22 cellular contexts compared by ENCODE assay signal in genomic region chr10:34109481-34109880, GRCh38.
DNase-seq lines count a peak whose midpoint lies in the region; ATAC-seq, FAIRE-seq and TF ChIP-seq lines count a peak whose summit lies in the region.
"Had no signal": no experiment of that assay in that cellular context is flagged by ENCODE, and none has a peak within 500 bp of the region (broad histone marks: within the 10 kb centered on the region; RNA-seq: fewer than 3 reads in every experiment).

No MANE protein-coding gene starts in this region.

- no peaks in the 10 kb centered on the region for H3K9me3 ChIP-seq in right cardiac atrium (ENCODE audit: control insufficient read depth, low read length)
- H3K9me3 ChIP-seq: BLaER1 treated with 17β-estradiol and CSF1 and Interleukin-3, amounts not matched to agents 10 nM and 100 nM had no signal

- FAIRE-seq in frontal cortex (lab: Jason Lieb, UNC): no peak
- FAIRE-seq: A204.1, D721Med, H54 had no signal

- DNase-seq in Right ventricle myocardium superior (no peak), cardiac septum (ENCODE audit: low spot score) (no peak), epithelial cell of esophagus (ENCODE audit: low read depth) (peak; percentile 40), right cardiac atrium (no peak), GM10266 (ENCODE audit: extremely low spot score) (no peak), frontal cortex (ENCODE audit: low spot score in 2 of 2) (no peak)
- DNase-seq: CD4-positive, alpha-beta T cell; DMS53; Karpas-422; NCI-H1092 treated with DMSO at 0.1 percent for 48 hours; NCI-H1436 treated with DMSO at 0.1 percent for 48 hours; NCI-H187 treated with DMSO at 0.1 percent for 48 hours; NCI-H446; NCI-H524 treated with DMSO at 0.1 percent for 48 hours; NCI-H774; PC-9; SHP77 had no signal

- H3K27me3 ChIP-seq in right cardiac atrium (ENCODE audit: control insufficient read depth, insufficient read depth): no peaks in the 10 kb centered on the region
- H3K27me3 ChIP-seq: BLaER1 treated with 17β-estradiol and CSF1 and Interleukin-3, amounts not matched to agents 10 nM and 100 nM had no signal

- H3K27ac ChIP-seq in right cardiac atrium (ENCODE audit: low read length): no peak overlapping the region
- H3K27ac ChIP-seq: BLaER1 treated with 17β-estradiol and CSF1 and Interleukin-3, amounts not matched to agents 10 nM and 100 nM; PC-9 had no signal

- 76% methylated on average over 7 of the region's 7 CpGs for WGBS in right cardiac atrium

- ATAC-seq in Right ventricle myocardium superior (ENCODE audit: poor library complexity): peak; percentile 83
- ATAC-seq in right cardiac atrium: peak; percentile 66 to 69
- ATAC-seq in HG03378 (IDR thresholded peaks at IDR 0.05; ENCODE audit: unreplicated experiment): no peak

- peaks cover 3% of the 10 kb centered on the region for H3K4me1 ChIP-seq in right cardiac atrium (ENCODE audit: control insufficient read depth, insufficient read depth, low read length)

- H3K4me3 ChIP-seq in epithelial cell of esophagus (ENCODE audit: low read length): no peak overlapping the region
- no peak overlapping the region for H3K4me3 ChIP-seq in right cardiac atrium (ENCODE audit: low read length)
- H3K4me3 ChIP-seq: BLaER1 treated with 17β-estradiol and CSF1 and Interleukin-3, amounts not matched to agents 10 nM and 100 nM; PC-9 had no signal

- intact Hi-C loops in Right ventricle myocardium superior (cut with DNase I): no loop called here
- intact Hi-C loops in cardiac septum (cut with DNase I): no loop called here
- intact Hi-C loops in right cardiac atrium (cut with DNase I): loop anchor here in 1 of 4 donors (10.0 kb wide), 1 partner anchor 535 kb away; no protein-coding TSS in a partner anchor

- TF ChIP-seq CTCF in epithelial cell of esophagus (IDR thresholded peaks at IDR 0.05; ENCODE audit: insufficient read depth, low read depth, low read length, missing control alignments) (no peak), GM10266 (IDR thresholded peaks at IDR 0.05; ENCODE audit: control insufficient read depth, insufficient read depth, low read depth, missing control alignments) (no peak)
